In genomic region chr13:68551701-68552522, GRCh38 we compare ENCODE assay signal across 19 cellular contexts.
DNase-seq lines count a peak whose midpoint lies in the region; ATAC-seq, FAIRE-seq and TF ChIP-seq lines count a peak whose summit lies in the region.
"Had no signal": no experiment of that assay in that cellular context is flagged by ENCODE, and none has a peak within 500 bp of the region (broad histone marks: within the 10 kb centered on the region; RNA-seq: fewer than 3 reads in every experiment).

No MANE protein-coding gene starts in this region.

- no peaks in the 10 kb centered on the region for H3K36me3 Mint-ChIP-seq in activated naive CD4-positive, alpha-beta T cell treated with anti-CD3 and anti-CD28 coated beads, Interleukin-2, amount 10 ng/mL, durations not matched to agents 7 days and 5 days

- H3K4me2 ChIP-seq in OCI-LY1 (ENCODE audit: low read length) (no peak overlapping the region), K562 (ENCODE audit: insufficient read depth, low read length) (no peak overlapping the region)

- H3K4me3 ChIP-seq in OCI-LY1 (ENCODE audit: low read depth, low read length, poor library complexity, severe bottlenecking), result no peak overlapping the region
- no peak overlapping the region for H3K4me3 ChIP-seq in K562
- H3K4me3 ChIP-seq in gastrocnemius medialis, result no peak overlapping the region
- H3K4me3 ChIP-seq: gastroesophageal sphincter, HAP-1, tibial nerve had no signal

- H3K27ac ChIP-seq in OCI-LY1 (ENCODE audit: low read depth, low read length, poor library complexity, severe bottlenecking) (no peak overlapping the region), K562 (ENCODE audit: extremely low read depth, low read depth, low read length) (no peak overlapping the region), gastrocnemius medialis (no peak overlapping the region)
- H3K27ac ChIP-seq: gastroesophageal sphincter, tibial nerve had no signal

- H3K4me1 Mint-ChIP-seq in activated naive CD4-positive, alpha-beta T cell treated with anti-CD3 and anti-CD28 coated beads, Interleukin-2, amount 10 ng/mL, durations not matched to agents 7 days and 5 days, result no peaks in the 10 kb centered on the region

- TF ChIP-seq POLR2A in K562 (conservative IDR thresholded peaks at IDR 0.05), result no peak
- TF ChIP-seq POLR2A in gastrocnemius medialis (IDR thresholded peaks at IDR 0.05), result no peak

- in situ Hi-C loops in K562 (cut with MboI), result no loop called here
- in situ Hi-C loops in gastrocnemius medialis (cut with MboI; ENCODE audit: low sequenced_read_pairs in 4 of 4), result no loop called here

- CTCF ChIA-PET in K562 (lab: Yijun Ruan, JAX; ENCODE audit: low intra/inter-chr PET ratio), result no interaction called here
- CTCF ChIA-PET in activated naive CD4-positive, alpha-beta T cell treated with anti-CD3 and anti-CD28 coated beads, Interleukin-2, amount 10 ng/mL, durations not matched to agents 7 days and 5 days (lab: Charles Lee), result no interaction called here

- 0 out of 2 replicates have a peak overlapping the region, but pooled peaks have one; percentile 52 for H2AFZ ChIP-seq in OCI-LY1 (ENCODE audit: low read length)
- peak overlapping the region; percentile 10; the same call in 1 of the 2 replicates for H2AFZ ChIP-seq in K562 (ENCODE audit: low read depth, low read length)

- H3K36me3 ChIP-seq in OCI-LY1 (ENCODE audit: insufficient read depth, low read length), result no peaks in the 10 kb centered on the region
- H3K36me3 ChIP-seq in K562 (ENCODE audit: control insufficient read depth, insufficient read depth, low read length), result no peaks in the 10 kb centered on the region
- no peaks in the 10 kb centered on the region for H3K36me3 ChIP-seq in gastrocnemius medialis
- H3K36me3 ChIP-seq: gastroesophageal sphincter, HAP-1, tibial nerve had no signal

- TF ChIP-seq CTCF in OCI-LY1 (IDR thresholded peaks at IDR 0.05; ENCODE audit: low read length) (no peak), K562 (IDR thresholded peaks at IDR 0.05 in 2 of 3, conservative IDR thresholded peaks at IDR 0.05 in 1 of 3; ENCODE audit: insufficient read depth in 2 of 3, low read depth in 1 of 3, low read length in 3 of 3) (no peak), gastrocnemius medialis (IDR thresholded peaks at IDR 0.05 in 4 of 5, conservative IDR thresholded peaks at IDR 0.05 in 1 of 5) (no peak)

- intact Hi-C loops in left ventricle myocardium superior (cut with micrococcal nuclease), result no loop called here
- intact Hi-C loops in Right ventricle myocardium superior (cut with DNase I), result no loop called here
- intact Hi-C loops in K562 (cut with micrococcal nuclease), result no loop called here
- intact Hi-C loops in gastrocnemius medialis (cut with DNase I; ENCODE audit: low total_unique reads), result no loop called here

- no peak overlapping the region for H3K9ac ChIP-seq in OCI-LY1 (ENCODE audit: low read length)
- no peak overlapping the region for H3K9ac ChIP-seq in K562 (ENCODE audit: insufficient read depth in 1 of 2, low read depth in 2 of 2, low read length in 2 of 2)

- H4K20me1 ChIP-seq in OCI-LY1 (ENCODE audit: insufficient read depth, low read length), result no peaks in the 10 kb centered on the region
- H4K20me1 ChIP-seq in K562 (replicated peaks; ENCODE audit: control insufficient read depth, insufficient read depth, low read length), result no peaks in the 10 kb centered on the region

- BruUV-seq in K562 (replicated peaks; lab: Mats Ljungman, UMichigan), result no TSS peak

- no peaks in the 10 kb centered on the region for H3K9me1 ChIP-seq in K562 (ENCODE audit: control insufficient read depth, insufficient read depth, low read length)

- H3K79me2 ChIP-seq in OCI-LY1 (ENCODE audit: insufficient read depth, low read length), result no peaks in the 10 kb centered on the region
- H3K79me2 ChIP-seq in K562 (ENCODE audit: control insufficient read depth, insufficient read depth, low read length), result no peaks in the 10 kb centered on the region

- H3K4me3 Mint-ChIP-seq in activated naive CD4-positive, alpha-beta T cell treated with anti-CD3 and anti-CD28 coated beads, Interleukin-2, amount 10 ng/mL, durations not matched to agents 7 days and 5 days, result no peak overlapping the region

- FAIRE-seq in K562 (lab: Jason Lieb, UNC), result no peak

- H3K27me3 ChIP-seq in OCI-LY1 (ENCODE audit: insufficient read depth, low read length) (no peaks in the 10 kb centered on the region), K562 (ENCODE audit: control insufficient read depth in 2 of 2, insufficient read depth in 2 of 2, low read length in 2 of 2) (no peaks in the 10 kb centered on the region), gastrocnemius medialis (no peaks in the 10 kb centered on the region)
- H3K27me3 ChIP-seq: gastroesophageal sphincter, tibial nerve had no signal

- H3K9me3 ChIP-seq in OCI-LY1 (ENCODE audit: low read length) (no peaks in the 10 kb centered on the region), K562 (replicated peaks; ENCODE audit: control insufficient read depth, insufficient read depth, low read depth, low read length) (no peaks in the 10 kb centered on the region), gastrocnemius medialis (no peaks in the 10 kb centered on the region)
- H3K9me3 ChIP-seq: gastroesophageal sphincter, HAP-1, tibial nerve had no signal

- 7% methylated on average over 4 of the region's 5 CpGs for WGBS in K562 (ENCODE audit: insufficient coverage, low coverage, missing lambda C conversion rate)

- H3K27me3 Mint-ChIP-seq in activated naive CD4-positive, alpha-beta T cell treated with anti-CD3 and anti-CD28 coated beads, Interleukin-2, amount 10 ng/mL, durations not matched to agents 7 days and 5 days, result no peaks in the 10 kb centered on the region

- H3F3A ChIP-seq in OCI-LY1 (ENCODE audit: insufficient read depth, low read length), result no peaks in the 10 kb centered on the region

- H3K4me1 ChIP-seq in OCI-LY1 (ENCODE audit: insufficient read depth, low read length, severe bottlenecking), result no peaks in the 10 kb centered on the region
- no peaks in the 10 kb centered on the region for H3K4me1 ChIP-seq in K562 (replicated peaks in 1 of 2; ENCODE audit: control insufficient read depth in 2 of 2, insufficient read depth in 2 of 2, low read length in 2 of 2)
- no peaks in the 10 kb centered on the region for H3K4me1 ChIP-seq in gastrocnemius medialis
- H3K4me1 ChIP-seq: gastroesophageal sphincter, HAP-1, tibial nerve had no signal

- H3K9me2 ChIP-seq in OCI-LY1 (ENCODE audit: low read depth, low read length), result no peaks in the 10 kb centered on the region

- no peak for TF ChIP-seq EP300 in K562 (IDR thresholded peaks at IDR 0.05; ENCODE audit: low read length)

- peak in 1 of 2 experiments; percentile 8; a peak in 1 of 4 replicates for TF ChIP-seq RAD21 in K562 (CRISPR knock-in tag; conservative IDR thresholded peaks at IDR 0.05 in 1 of 2, IDR thresholded peaks at IDR 0.05 in 1 of 2)

- POLR2A ChIA-PET in K562 (lab: Yijun Ruan, JAX), result no interaction called here

- peaks cover 2% of the 10 kb centered on the region for H3K9me3 Mint-ChIP-seq in activated naive CD4-positive, alpha-beta T cell treated with anti-CD3 and anti-CD28 coated beads, Interleukin-2, amount 10 ng/mL, durations not matched to agents 7 days and 5 days

- no peak overlapping the region for H3K27ac Mint-ChIP-seq in activated naive CD4-positive, alpha-beta T cell treated with anti-CD3 and anti-CD28 coated beads, Interleukin-2, amount 10 ng/mL, durations not matched to agents 7 days and 5 days

- no peak for DNase-seq in left ventricle myocardium superior
- no peak for DNase-seq in Right ventricle myocardium superior
- DNase-seq in K562 (ENCODE audit: extremely low read depth in 1 of 4, low spot score in 3 of 4), result no peak
- DNase-seq in NK-92 (lab: John Stamatoyannopoulos, UW; ENCODE audit: unreplicated experiment), result no peak
- DNase-seq in activated CD4-positive, alpha-beta T cell treated with anti-CD3 and anti-CD28 coated beads, Interleukin-2, amount 50 U/mL, for 4 hours, result no peak
- no peak for DNase-seq in activated naive CD4-positive, alpha-beta T cell treated with anti-CD3 and anti-CD28 coated beads, Interleukin-2, amount 10 ng/mL, durations not matched to agents 7 days and 5 days
- DNase-seq in gastrocnemius medialis, result no peak
- DNase-seq: activated CD4-positive, alpha-beta T cell treated with anti-CD3 and anti-CD28 coated beads, Interleukin-2, amount 50 U/mL, for 48 hours; cerebellar nuclear complex; IMR-90; NCI-H1417 treated with DMSO at 0.1 percent for 48 hours; NCI-H510A; right cardiac atrium; stimulated activated CD4-positive, alpha-beta T cell treated with anti-CD3 and anti-CD28 coated beads, Interleukin-4, amount 100 ng/mL, for 1 hour; T1000 had no signal

- ATAC-seq in left ventricle myocardium superior (peak; percentile 20), Right ventricle myocardium superior (ENCODE audit: poor library complexity) (no peak), K562 (peak; percentile 35; the same call in 2 of the 3 replicates), gastrocnemius medialis (no peak)
- ATAC-seq: gastroesophageal sphincter had no signal

TF ChIP-seq in K562, 482 proteins besides CTCF, POLR2A, EP300 and RAD21 (continues in another document):
- TF ChIP-seq CBFA2T2 (conservative IDR thresholded peaks at IDR 0.05) (no peak), HDAC1 (IDR thresholded peaks at IDR 0.05) (no peak), ARNT (IDR thresholded peaks at IDR 0.05) (no peak), ZNF77 (CRISPR knock-in tag; IDR thresholded peaks at IDR 0.05) (no peak), NFIX (CRISPR knock-in tag; IDR thresholded peaks at IDR 0.05; ENCODE audit: low read depth) (no peak), WHSC1 (IDR thresholded peaks at IDR 0.05; ENCODE audit: low read length) (no peak), SRSF1 (IDR thresholded peaks at IDR 0.05; ENCODE audit: low read depth, low read length) (no peak), CXXC5 (CRISPR knock-in tag; IDR thresholded peaks at IDR 0.05) (no peak)
- TF ChIP-seq, protein P1, sequence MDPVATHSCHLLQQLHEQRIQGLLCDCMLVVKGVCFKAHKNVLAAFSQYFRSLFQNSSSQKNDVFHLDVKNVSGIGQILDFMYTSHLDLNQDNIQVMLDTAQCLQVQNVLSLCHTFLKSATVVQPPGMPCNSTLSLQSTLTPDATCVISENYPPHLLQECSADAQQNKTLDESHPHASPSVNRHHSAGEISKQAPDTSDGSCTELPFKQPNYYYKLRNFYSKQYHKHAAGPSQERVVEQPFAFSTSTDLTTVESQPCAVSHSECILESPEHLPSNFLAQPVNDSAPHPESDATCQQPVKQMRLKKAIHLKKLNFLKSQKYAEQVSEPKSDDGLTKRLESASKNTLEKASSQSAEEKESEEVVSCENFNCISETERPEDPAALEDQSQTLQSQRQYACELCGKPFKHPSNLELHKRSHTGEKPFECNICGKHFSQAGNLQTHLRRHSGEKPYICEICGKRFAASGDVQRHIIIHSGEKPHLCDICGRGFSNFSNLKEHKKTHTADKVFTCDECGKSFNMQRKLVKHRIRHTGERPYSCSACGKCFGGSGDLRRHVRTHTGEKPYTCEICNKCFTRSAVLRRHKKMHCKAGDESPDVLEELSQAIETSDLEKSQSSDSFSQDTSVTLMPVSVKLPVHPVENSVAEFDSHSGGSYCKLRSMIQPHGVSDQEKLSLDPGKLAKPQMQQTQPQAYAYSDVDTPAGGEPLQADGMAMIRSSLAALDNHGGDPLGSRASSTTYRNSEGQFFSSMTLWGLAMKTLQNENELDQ (CRISPR knock-in tag; IDR thresholded peaks at IDR 0.05; ENCODE audit: borderline replicate concordance), result no peak

Comparison
In these comparisons a context has a peak if more than half of its experiments do, and no peak if none do; other contexts are left out.
1. ATAC-seq: peak in left ventricle myocardium superior (single experiment) and K562 (single experiment); none in Right ventricle myocardium superior (single experiment) and gastrocnemius medialis (0 of 2).